15 cellular contexts compared by ENCODE assay signal in the genomic region with DNA sequence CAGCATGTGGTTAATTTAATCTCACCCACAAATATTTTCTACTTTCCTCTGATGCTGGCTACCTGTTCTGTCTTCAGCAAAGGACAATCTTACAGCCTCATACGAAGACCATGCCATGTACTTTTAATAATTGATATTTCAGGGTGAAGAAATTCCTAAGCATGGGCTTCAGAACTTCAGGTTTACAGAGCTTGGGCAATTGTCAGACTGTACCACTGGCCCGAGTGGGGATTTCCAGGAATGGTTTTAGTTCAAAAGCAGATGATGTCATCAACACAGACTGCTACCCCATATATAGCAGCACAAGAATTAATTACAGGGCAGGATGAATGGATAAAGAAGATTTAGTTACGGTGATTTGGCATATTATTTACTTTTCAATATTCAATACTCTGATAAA.
A peak's percentile ranks its signal among the peaks of the same experiment; 100 is the strongest.
DNase-seq lines count a peak whose midpoint lies in the region; ATAC-seq and TF ChIP-seq lines count a peak whose summit lies in the region.
"Had no signal": no experiment of that assay in that cellular context is flagged by ENCODE, and none has a peak within 500 bp of the region (broad histone marks: within the 10 kb centered on the region; RNA-seq: fewer than 3 reads in every experiment).

No MANE protein-coding gene starts in this region.

- H3K4me1 ChIP-seq in mammary epithelial cell (ENCODE audit: insufficient read depth, low read length) = no peaks in the 10 kb centered on the region
- no peaks in the 10 kb centered on the region for H3K4me1 ChIP-seq in breast epithelium
- H3K4me1 ChIP-seq in smooth muscle cell (ENCODE audit: low read depth) = no peaks in the 10 kb centered on the region
- H3K4me1 ChIP-seq in H9 (ENCODE audit: insufficient read depth, low read length) = no peaks in the 10 kb centered on the region
- H3K4me1 ChIP-seq: ascending aorta had no signal

- no peak for TF ChIP-seq CTCF in mammary epithelial cell (conservative IDR thresholded peaks at IDR 0.05 in 1 of 2, IDR thresholded peaks at IDR 0.05 in 1 of 2; ENCODE audit: extremely low read depth in 1 of 2, insufficient read depth in 1 of 2, low read depth in 1 of 2, low read length in 2 of 2)
- TF ChIP-seq CTCF in breast epithelium (IDR thresholded peaks at IDR 0.05) = no peak
- no peak for TF ChIP-seq CTCF in smooth muscle cell (IDR thresholded peaks at IDR 0.05; ENCODE audit: borderline replicate concordance, insufficient read depth, poor library complexity, severe bottlenecking)
- TF ChIP-seq CTCF in H9 (conservative IDR thresholded peaks at IDR 0.05) = no peak

- H3K27me3 Mint-ChIP-seq in H9 (ENCODE audit: low read depth) = no peaks in the 10 kb centered on the region

- CTCF ChIA-PET in mammary epithelial cell (lab: Charles Lee; ENCODE audit: low non-redundant PET) = no interaction called here

- no peak overlapping the region for H2BK12ac ChIP-seq in H9 (ENCODE audit: insufficient read length, low read depth, low read length)

- no peak overlapping the region for H3K23ac ChIP-seq in H9 (ENCODE audit: insufficient read length, low read depth, low read length)

- dilution Hi-C loops in mammary epithelial cell (cut with HindIII; ENCODE audit: low sequenced_read_pairs) = no loop called here

- H3K27ac ChIP-seq in mammary epithelial cell (ENCODE audit: insufficient read depth, low read depth, low read length) = no peak overlapping the region
- no peak overlapping the region for H3K27ac ChIP-seq in breast epithelium
- H3K27ac ChIP-seq in smooth muscle cell (ENCODE audit: low read depth) = no peak overlapping the region
- no peak overlapping the region for H3K27ac ChIP-seq in H9 (ENCODE audit: insufficient read length, low read depth, low read length)
- H3K27ac ChIP-seq: ascending aorta, VCaP had no signal

- H3K9ac ChIP-seq in mammary epithelial cell (ENCODE audit: insufficient read depth, low read length) (no peak overlapping the region), smooth muscle cell (ENCODE audit: low read depth) (peak overlapping the region; percentile 26), H9 (ENCODE audit: extremely low read depth, insufficient read length, low read length) (no peak overlapping the region)

- no peaks in the 10 kb centered on the region for H3K36me3 ChIP-seq in mammary epithelial cell (ENCODE audit: insufficient read depth, low read length)
- H3K36me3 ChIP-seq in breast epithelium = no peaks in the 10 kb centered on the region
- no peaks in the 10 kb centered on the region for H3K36me3 ChIP-seq in smooth muscle cell (ENCODE audit: low read depth)
- H3K36me3 ChIP-seq: ascending aorta, heart right ventricle had no signal

- no peak overlapping the region for H2BK5ac ChIP-seq in H9 (ENCODE audit: insufficient read length, low read length)

- no peak overlapping the region for H3K18ac ChIP-seq in H9 (ENCODE audit: insufficient read length, low read depth, low read length)

- DNase-seq in mammary epithelial cell (peak; percentile 43), breast epithelium (ENCODE audit: low spot score in 2 of 2) (no peak), astrocyte of the hippocampus (ENCODE audit: low read depth, low spot score) (peak; percentile 74), smooth muscle cell (lab: John Stamatoyannopoulos, UW; ENCODE audit: unreplicated experiment) (no peak), NCI-H774 (lab: John Stamatoyannopoulos, UW) (no peak), H9 (no peak)
- DNase-seq in stimulated activated CD4-positive, alpha-beta T cell treated with anti-CD3 and anti-CD28 coated beads, Interleukin-1b, Interleukin-23, amount 100 ng/mL, for 48 hours = no peak
- DNase-seq: heart right ventricle; NCI-H1105; NCI-H526 treated with DMSO at 0.1 percent for 48 hours; Right ventricle myocardium superior; stimulated activated CD4-positive, alpha-beta T cell treated with anti-CD3 and anti-CD28 coated beads, Interleukin-15, amount 100 ng/mL, for 24 hours had no signal

- no peak overlapping the region for H3K4me3 Mint-ChIP-seq in H9

- H3K36me3 Mint-ChIP-seq in H9 (ENCODE audit: insufficient read depth in 1 of 3, low read depth in 3 of 3) = no peaks in the 10 kb centered on the region

- intact Hi-C loops in mammary epithelial cell (cut with micrococcal nuclease) = no loop called here
- intact Hi-C loops in breast epithelium (cut with DNase I; ENCODE audit: low total_unique reads) = no loop called here

- no peak overlapping the region for H2BK120ac ChIP-seq in H9 (ENCODE audit: low read depth, low read length, poor library complexity, severe bottlenecking)

- no TSS peak for BruUV-seq in mammary epithelial cell (replicated peaks; lab: Mats Ljungman, UMichigan)

- no peak overlapping the region for H4K5ac ChIP-seq in H9 (ENCODE audit: insufficient read length, low read depth, low read length)

- H3T11ph ChIP-seq in H9 (ENCODE audit: low read length) = no peak overlapping the region

- no peak overlapping the region for H4K8ac ChIP-seq in H9 (replicated peaks; ENCODE audit: insufficient read length, low read depth, low read length)

- H3K79me1 ChIP-seq in H9 (ENCODE audit: insufficient read depth, low read depth, low read length, poor library complexity, severe bottlenecking) = no peaks in the 10 kb centered on the region

- in situ Hi-C loops in mammary epithelial cell (cut with MboI; ENCODE audit: low sequenced_read_pairs in 2 of 2) = no loop called here

- H3K4me2 ChIP-seq in mammary epithelial cell (ENCODE audit: insufficient read depth, low read depth, low read length) = no peak overlapping the region
- peak overlapping the region; percentile 12 for H3K4me2 ChIP-seq in smooth muscle cell
- no peak overlapping the region for H3K4me2 ChIP-seq in H9 (ENCODE audit: insufficient read depth, insufficient read length, low read length)

- peaks cover 13% of the 10 kb centered on the region for H3F3A ChIP-seq in smooth muscle cell (ENCODE audit: low read depth)

- H3K9me3 ChIP-seq in mammary epithelial cell (replicated peaks; ENCODE audit: insufficient read depth, low read length) (no peaks in the 10 kb centered on the region), breast epithelium (no peaks in the 10 kb centered on the region), smooth muscle cell (replicated peaks; ENCODE audit: low read depth) (no peaks in the 10 kb centered on the region), H9 (ENCODE audit: control insufficient read depth, low read depth, low read length) (no peaks in the 10 kb centered on the region)
- H3K9me3 ChIP-seq: ascending aorta, heart right ventricle had no signal

- H3K23me2 ChIP-seq in H9 (ENCODE audit: insufficient read length, low read depth, low read length, poor library complexity, severe bottlenecking) = no peaks in the 10 kb centered on the region

- H2AK5ac ChIP-seq in H9 (ENCODE audit: insufficient read length, low read length) = no peak overlapping the region

- no peak overlapping the region for H4K91ac ChIP-seq in H9 (ENCODE audit: insufficient read length, low read depth, low read length)

- H3K4ac ChIP-seq in H9 (ENCODE audit: low read depth, low read length) = no peak overlapping the region

- no peak overlapping the region for H3K27ac Mint-ChIP-seq in H9

- H3K79me2 ChIP-seq in mammary epithelial cell (ENCODE audit: insufficient read depth, low read length) (no peaks in the 10 kb centered on the region), smooth muscle cell (ENCODE audit: low read depth) (no peaks in the 10 kb centered on the region), H9 (ENCODE audit: insufficient read depth, low read length) (no peaks in the 10 kb centered on the region)

- H2AFZ ChIP-seq in mammary epithelial cell (ENCODE audit: low read depth, low read length) (no peak overlapping the region), smooth muscle cell (ENCODE audit: low read depth) (no peak overlapping the region), H9 (ENCODE audit: low read length) (no peak overlapping the region)

- H4K20me1 ChIP-seq in mammary epithelial cell (ENCODE audit: insufficient read depth, low read length) (no peaks in the 10 kb centered on the region), smooth muscle cell (ENCODE audit: low read depth) (no peaks in the 10 kb centered on the region), H9 (ENCODE audit: control insufficient read depth, insufficient read depth, insufficient read length) (no peaks in the 10 kb centered on the region)

- TF ChIP-seq POLR2A in breast epithelium (IDR thresholded peaks at IDR 0.05) = no peak

- H2BK15ac ChIP-seq in H9 (ENCODE audit: low read depth, low read length) = no peak overlapping the region

- no peak overlapping the region for H3K14ac ChIP-seq in H9 (ENCODE audit: insufficient read depth, low read length)

- ATAC-seq in HG02798 (IDR thresholded peaks at IDR 0.05; ENCODE audit: poor library complexity, unreplicated experiment) = peak; percentile 49

- H3K56ac ChIP-seq in H9 (ENCODE audit: insufficient read length, low read depth, low read length) = no peak overlapping the region

- H3K27me3 ChIP-seq in mammary epithelial cell (ENCODE audit: insufficient read depth, low read length) (no peaks in the 10 kb centered on the region), breast epithelium (no peaks in the 10 kb centered on the region), smooth muscle cell (ENCODE audit: low read depth) (no peaks in the 10 kb centered on the region), H9 (ENCODE audit: insufficient read depth, low read length) (no peaks in the 10 kb centered on the region)
- H3K27me3 ChIP-seq: ascending aorta, heart right ventricle had no signal

- H3K4me3 ChIP-seq in mammary epithelial cell (replicated peaks in 1 of 3; ENCODE audit: insufficient read depth in 1 of 3, low read depth in 2 of 3, low read length in 3 of 3) = no peak overlapping the region
- H3K4me3 ChIP-seq in breast epithelium = no peak overlapping the region
- H3K4me3 ChIP-seq in smooth muscle cell = no peak overlapping the region
- H3K4me3 ChIP-seq: ascending aorta, heart right ventricle had no signal

- no peak overlapping the region for H2BK20ac ChIP-seq in H9 (ENCODE audit: low read depth, low read length, poor library complexity, severe bottlenecking)

- no peaks in the 10 kb centered on the region for H3K9me3 Mint-ChIP-seq in H9

- H3K4me1 Mint-ChIP-seq in H9 = no peaks in the 10 kb centered on the region

- 62% methylated on average over 3 of the region's 3 CpGs for WGBS in mammary epithelial cell (ENCODE audit: low coverage, missing lambda C conversion rate)
- 40% methylated on average over 3 of the region's 3 CpGs for WGBS in smooth muscle cell (ENCODE audit: low lambda C conversion rate)
- WGBS in H9 (ENCODE audit: extremely low coverage, insufficient read length, low lambda C conversion rate) = no CpG with 5 or more reads among the region's 3 CpGs

Comparison
In these comparisons a context has a peak if more than half of its experiments do, and no peak if none do; other contexts are left out.
1. DNase-seq: peak in mammary epithelial cell (single experiment) and astrocyte of the hippocampus (single experiment); none in breast epithelium (0 of 2), smooth muscle cell (single experiment), NCI-H774 (single experiment), stimulated activated CD4-positive, alpha-beta T cell treated with anti-CD3 and anti-CD28 coated beads, Interleukin-1b, Interleukin-23, amount 100 ng/mL, for 48 hours (single experiment) and H9 (single experiment).